In the genomic region with DNA sequence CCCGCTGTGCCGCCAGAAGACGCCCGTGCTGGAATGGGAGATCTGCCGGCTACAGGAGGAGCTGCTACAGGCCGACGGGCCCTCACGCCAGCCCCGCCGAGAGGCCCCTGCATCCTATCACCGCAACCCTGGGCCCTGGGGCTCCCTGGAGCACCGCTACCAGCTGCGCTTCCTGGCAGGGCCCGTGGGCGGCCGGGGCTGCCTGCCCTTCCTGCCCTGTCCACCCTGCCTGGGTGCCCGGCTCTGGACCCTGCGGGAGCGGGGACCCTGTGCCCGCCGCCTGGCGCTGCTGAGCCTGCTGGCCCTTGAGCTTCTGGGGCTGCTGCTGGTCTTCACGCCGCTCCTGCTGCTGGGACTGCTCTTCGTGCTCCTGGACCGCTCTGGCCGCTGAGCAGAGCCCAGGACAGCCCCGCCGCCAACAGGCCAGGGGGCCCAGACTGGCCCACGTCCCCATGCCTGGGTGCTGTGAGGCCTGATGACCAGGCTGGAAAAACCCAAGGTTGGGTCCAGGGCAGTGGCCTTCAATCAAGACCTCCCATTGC, we compare ENCODE assay signal across 17 cellular contexts. TPM values are rescaled to one million over a fixed set of nuclear protein-coding genes. Genes with fewer than 3 reads are reported as not detected.
DNase-seq lines count a peak whose midpoint lies in the region; ATAC-seq, FAIRE-seq and TF ChIP-seq lines count a peak whose summit lies in the region.
"Had no signal": no experiment of that assay in that cellular context is flagged by ENCODE, and none has a peak within 500 bp of the region (broad histone marks: within the 10 kb centered on the region; RNA-seq: fewer than 3 reads in every experiment).

No MANE protein-coding gene starts in this region.

- H3K4me3 ChIP-seq in HepG2 (replicated peaks in 1 of 3; ENCODE audit: insufficient read depth in 1 of 3, low read depth in 2 of 3, low read length in 3 of 3) = peak overlapping the region; percentile 68 to 83 (median 77)
- no peak overlapping the region for H3K4me3 ChIP-seq in right lobe of liver
- no peak overlapping the region for H3K4me3 ChIP-seq in lung

- TF ChIP-seq POLR2A in HepG2 (IDR thresholded peaks at IDR 0.05; ENCODE audit: insufficient read depth in 1 of 2, low read depth in 2 of 2, low read length in 2 of 2) (no peak), right lobe of liver (IDR thresholded peaks at IDR 0.05) (no peak)

- no peak for FAIRE-seq in HepG2 (lab: Jason Lieb, UNC)
- FAIRE-seq: HTR-8/SVneo had no signal

- no peak for TF ChIP-seq EP300 in HepG2 (IDR thresholded peaks at IDR 0.05; ENCODE audit: low read depth in 2 of 2, low read length in 2 of 2)
- TF ChIP-seq EP300 in HepG2 (CRISPR knock-in tag; IDR thresholded peaks at IDR 0.05; ENCODE audit: borderline replicate concordance) = no peak

- POLR2A ChIA-PET in HepG2 (lab: Yijun Ruan, JAX) = interaction anchor here (1.0 to 13.4 kb wide), 12 partner anchors 8 to 137 kb away, joined by 3 to 225 read pairs (median 8); a partner anchor contains a TSS

- CTCF ChIA-PET in HepG2 (lab: Yijun Ruan, JAX; ENCODE audit: low intra/inter-chr PET ratio, low total read pairs) = no interaction called here

- peak overlapping the region; percentile 90 for H3K4me2 ChIP-seq in HepG2 (ENCODE audit: low read depth, low read length)

- H2AFZ ChIP-seq in HepG2 (ENCODE audit: low read length) = no peak overlapping the region

- DNase-seq in HepG2 (ENCODE audit: low spot score) (no peak), right lobe of liver (no peak), lung (ENCODE audit: low spot score) (no peak), NCI-H1436 (lab: John Stamatoyannopoulos, UW) (no peak)
- no peak for DNase-seq in activated T-cell treated with anti-CD3 and anti-CD28 coated beads, Interleukin-2, amount 50 U/mL, for 1 hour
- DNase-seq: activated CD8-positive, alpha-beta memory T cell treated with anti-CD3 and anti-CD28 coated beads, Interleukin-2, amount 10 ng/mL, durations not matched to agents 7 days and 5 days; activated naive CD4-positive, alpha-beta T cell treated with anti-CD3 and anti-CD28 coated beads, Interleukin-2, amount 50 U/mL, for 16 hours; central memory CD4-positive, alpha-beta T cell; DMS79 treated with DMSO at 0.1 percent for 48 hours; SK-N-SH had no signal

- TF ChIP-seq RAD21 in HepG2 (CRISPR knock-in tag; IDR thresholded peaks at IDR 0.05) = no peak

- peak overlapping the region; percentile 77 for H3K9ac ChIP-seq in HepG2 (ENCODE audit: insufficient read depth, low read depth, low read length)
- H3K9ac ChIP-seq: SK-N-SH had no signal

- H3K27ac ChIP-seq in HepG2 (ENCODE audit: extremely low read length, insufficient read depth, low read length) = peak overlapping the region; percentile 84
- H3K27ac ChIP-seq in right lobe of liver = no peak overlapping the region
- peak overlapping the region; percentile 72 to 73 for H3K27ac ChIP-seq in lung (ENCODE audit: low read depth in 1 of 2, low read length in 1 of 2)
- H3K27ac ChIP-seq: esophagus muscularis mucosa had no signal

- H3K9me3 ChIP-seq in HepG2 (ENCODE audit: low read length) (no peaks in the 10 kb centered on the region), right lobe of liver (no peaks in the 10 kb centered on the region), lung (ENCODE audit: control insufficient read depth in 2 of 2, insufficient read depth in 1 of 2, low read length in 1 of 2) (no peaks in the 10 kb centered on the region)
- H3K9me3 ChIP-seq: esophagus muscularis mucosa, SK-N-SH had no signal

- intact Hi-C loops in HepG2 (cut with micrococcal nuclease; ENCODE audit: unreplicated experiment) = no loop called here
- intact Hi-C loops in right lobe of liver (cut with DNase I) = no loop called here

- 47% methylated on average over 3 of the region's 30 CpGs for WGBS in HepG2 (ENCODE audit: low lambda C conversion rate)
- WGBS in right lobe of liver (ENCODE audit: insufficient coverage, low coverage, low lambda C conversion rate, missing lambda C conversion rate) = no CpG with 5 or more reads among the region's 30 CpGs
- 91 to 93% methylated on average over 30 of the region's 30 CpGs for WGBS in lung, 2 donors

- H3K27me3 ChIP-seq in HepG2 (ENCODE audit: control insufficient read depth in 1 of 2, insufficient read depth in 2 of 2, low read length in 2 of 2) = no peaks in the 10 kb centered on the region; a peak in 1 of 5 replicates
- no peaks in the 10 kb centered on the region for H3K27me3 ChIP-seq in right lobe of liver
- H3K27me3 ChIP-seq in lung (ENCODE audit: control insufficient read depth, insufficient read depth) = no peaks in the 10 kb centered on the region
- H3K27me3 ChIP-seq: esophagus muscularis mucosa had no signal

- no TSS peak for BruUV-seq in HepG2 (replicated peaks; lab: Mats Ljungman, UMichigan)

- no peak for TF ChIP-seq CTCF in HepG2 (CRISPR knock-in tag; IDR thresholded peaks at IDR 0.05)
- no peak for TF ChIP-seq CTCF in right lobe of liver (IDR thresholded peaks at IDR 0.05)
- no peak for TF ChIP-seq CTCF in lung (IDR thresholded peaks at IDR 0.05; ENCODE audit: control extremely low read depth, extremely low read depth)

- H3K36me3 ChIP-seq in HepG2 (replicated peaks in 1 of 2; ENCODE audit: control insufficient read depth in 1 of 2, insufficient read depth in 2 of 2, low read length in 2 of 2) (no peaks in the 10 kb centered on the region), right lobe of liver (no peaks in the 10 kb centered on the region), lung (ENCODE audit: control insufficient read depth in 2 of 2, insufficient read depth in 2 of 2, low read length in 2 of 2) (peaks cover 0 to 25% of the 10 kb centered on the region in 2 donors)

- in situ Hi-C loops in HepG2 (cut with HindIII; ENCODE audit: extremely low pct_ligation_motif_present, low pct_unique_long_range_greater_than_20kb) = no loop called here

- ATAC-seq in HepG2 (peak; percentile 5), right lobe of liver (no peak), lung (ENCODE audit: insufficient read depth, low FRiP score) (no peak), GM21390 (IDR thresholded peaks at IDR 0.05; ENCODE audit: unreplicated experiment) (no peak)
- ATAC-seq: activated CD8-positive, alpha-beta memory T cell treated with anti-CD3 and anti-CD28 coated beads, Interleukin-2, amount 10 ng/mL, durations not matched to agents 7 days and 5 days; WTC11 had no signal

- H3K4me1 ChIP-seq in HepG2 (ENCODE audit: insufficient read depth, low read length) = peaks cover 34% of the 10 kb centered on the region
- peaks cover 0 to 11% (median 2%) of the 10 kb centered on the region in 4 donors for H3K4me1 ChIP-seq in right lobe of liver
- peaks cover 0 to 19% of the 10 kb centered on the region in 2 donors for H3K4me1 ChIP-seq in lung (ENCODE audit: control insufficient read depth in 2 of 2, insufficient read depth in 2 of 2, low read length in 2 of 2)

- H3K79me2 ChIP-seq in HepG2 (ENCODE audit: insufficient read depth, low read length) = peaks cover 3% of the 10 kb centered on the region

- H4K20me1 ChIP-seq in HepG2 (ENCODE audit: insufficient read depth, low read length) = peaks cover 4% of the 10 kb centered on the region; the same call in 1 of the 2 replicates

RNA-seq across cellular contexts. Expression of a gene that starts 3.8 kb away (rescaled TPM):
- total RNA-seq in HepG2 (2016; rRNA removed; fragmentation: Illumina TruSeq; extraction: Trizol) (1.8 and 2.1 TPM in 2 replicates), right lobe of liver (10 to 100 TPM in 1 of 6 experiments, 1 to 10 TPM in 5; 3.5 to 12.2 (median 4.5) TPM), lung (1 to 10 TPM; 1.7 to 7.5 TPM)
- total RNA-seq in HepG2 (2016; cell fraction: cytosol; rRNA removed; fragmentation: Illumina TruSeq; extraction: Trizol; ENCODE audit: low read depth) = 1.2 and 1.4 TPM in 2 replicates
- 1.2 and 2.1 TPM in 2 replicates for total RNA-seq in HepG2 (2016; cell fraction: insoluble cytoplasmic fraction; rRNA removed; fragmentation: Illumina TruSeq; extraction: Trizol)
- total RNA-seq in HepG2 (2016; cell fraction: membrane; rRNA removed; fragmentation: Illumina TruSeq; extraction: Trizol) = 3.7 and 4.2 TPM in 2 replicates
- 0.99 and 1.3 TPM in 2 replicates for total RNA-seq in HepG2 (2016; cell fraction: nucleus; rRNA removed; fragmentation: Illumina TruSeq; extraction: Trizol)
- polyA plus RNA-seq in HepG2 (2011; rRNA removed) (1.6 and 2.0 TPM in 2 replicates), lung (10 to 100 TPM in 1 of 2 donors, 1 to 10 TPM in 1; 3.1 to 12.0 TPM)
- polyA plus RNA-seq in HepG2 (2011; cell fraction: cytosol; rRNA removed) = 0.99 and 1.4 TPM in 2 replicates
- 14.1 and 17.8 TPM in 2 replicates for polyA plus RNA-seq in HepG2 (2011; cell fraction: nucleus; rRNA removed)
- 9.0 and 16.1 TPM in 2 replicates for polyA plus RNA-seq in HepG2 (2012)
- 28.1 and 30.5 TPM in 2 replicates for polyA plus RNA-seq in HepG2 (2016; cell fraction: cytosol; fragmentation: Illumina TruSeq; extraction: Trizol; ENCODE audit: low read depth)
- 15.2 and 22.0 TPM in 2 replicates for polyA plus RNA-seq in HepG2 (2016; cell fraction: insoluble cytoplasmic fraction; fragmentation: Illumina TruSeq; extraction: Trizol; ENCODE audit: low read depth)
- polyA plus RNA-seq in HepG2 (2016; cell fraction: membrane; fragmentation: Illumina TruSeq; extraction: Trizol; ENCODE audit: low read depth) = 36.0 and 38.6 TPM in 2 replicates
- polyA plus RNA-seq in HepG2 (2016; cell fraction: nucleus; fragmentation: Illumina TruSeq; extraction: Trizol; ENCODE audit: insufficient read depth, low read depth) = 23.4 and 23.9 TPM in 2 replicates
- polyA minus RNA-seq in HepG2 (2011; rRNA and poly(A)+ RNA removed; ENCODE audit: low replicate concordance) = 4.1 TPM in 1 of 2 replicates, not detected in the other
- polyA minus RNA-seq in HepG2 (2011; cell fraction: cytosol; rRNA and poly(A)+ RNA removed) = 3.5 and 4.5 TPM in 2 replicates
- polyA minus RNA-seq in HepG2 (2011; cell fraction: nucleus; rRNA and poly(A)+ RNA removed) = 0.62 and 0.77 TPM in 2 replicates
- total RNA-seq: lung microvascular endothelial cell had no signal

RNA-seq across cellular contexts. Expression of a gene that starts 6.7 kb away (rescaled TPM):
- 2.1 and 3.4 TPM in 2 replicates for total RNA-seq in HepG2 (2016; rRNA removed; fragmentation: Illumina TruSeq; extraction: Trizol)
- 1.8 and 1.9 TPM in 2 replicates for total RNA-seq in HepG2 (2016; cell fraction: cytosol; rRNA removed; fragmentation: Illumina TruSeq; extraction: Trizol; ENCODE audit: low read depth)
- 2.7 and 3.3 TPM in 2 replicates for total RNA-seq in HepG2 (2016; cell fraction: insoluble cytoplasmic fraction; rRNA removed; fragmentation: Illumina TruSeq; extraction: Trizol)
- 1.3 and 1.4 TPM in 2 replicates for total RNA-seq in HepG2 (2016; cell fraction: membrane; rRNA removed; fragmentation: Illumina TruSeq; extraction: Trizol)
- 1.1 and 1.2 TPM in 2 replicates for total RNA-seq in HepG2 (2016; cell fraction: nucleus; rRNA removed; fragmentation: Illumina TruSeq; extraction: Trizol)
- 1.5 and 1.7 TPM in 2 replicates for polyA plus RNA-seq in HepG2 (2011; rRNA removed)
- polyA plus RNA-seq in HepG2 (2011; cell fraction: cytosol; rRNA removed) = 0.82 and 1.8 TPM in 2 replicates
- polyA plus RNA-seq in HepG2 (2011; cell fraction: nucleus; rRNA removed) = 0.95 and 1.2 TPM in 2 replicates
- 0.80 and 1.1 TPM in 2 replicates for polyA plus RNA-seq in HepG2 (2012)
- 1.2 and 1.3 TPM in 2 replicates for polyA plus RNA-seq in HepG2 (2016; cell fraction: cytosol; fragmentation: Illumina TruSeq; extraction: Trizol; ENCODE audit: low read depth)
- polyA plus RNA-seq in HepG2 (2016; cell fraction: insoluble cytoplasmic fraction; fragmentation: Illumina TruSeq; extraction: Trizol; ENCODE audit: low read depth) = 3.0 and 3.6 TPM in 2 replicates
- 1.1 and 1.3 TPM in 2 replicates for polyA plus RNA-seq in HepG2 (2016; cell fraction: membrane; fragmentation: Illumina TruSeq; extraction: Trizol; ENCODE audit: low read depth)
- polyA plus RNA-seq in HepG2 (2016; cell fraction: nucleus; fragmentation: Illumina TruSeq; extraction: Trizol; ENCODE audit: insufficient read depth, low read depth) = 1.2 and 2.1 TPM in 2 replicates
- 2.1 and 2.5 TPM in 2 replicates for polyA minus RNA-seq in HepG2 (2011; rRNA and poly(A)+ RNA removed; ENCODE audit: low replicate concordance)
- 0.49 and 0.97 TPM in 2 replicates for polyA minus RNA-seq in HepG2 (2011; cell fraction: cytosol; rRNA and poly(A)+ RNA removed)
- 0.52 and 0.87 TPM in 2 replicates for polyA minus RNA-seq in HepG2 (2011; cell fraction: nucleus; rRNA and poly(A)+ RNA removed)
- 1 to 10 TPM in 1 of 6 experiments, under 1 TPM in 4, not detected in 1; 0.20 to 1.2 (median 0.31) TPM for total RNA-seq in right lobe of liver
- total RNA-seq in lung = under 1 TPM in 1 of 2 donors, not detected in 1; 0.92 TPM
- 1 to 10 TPM in 1 of 2 donors, under 1 TPM in 1; 0.70 to 2.7 TPM for polyA plus RNA-seq in lung

RNA-seq across cellular contexts. Expression of a gene that starts 9.0 kb away (rescaled TPM):
- total RNA-seq in HepG2 (2016; rRNA removed; fragmentation: Illumina TruSeq; extraction: Trizol) = 0.09 and 0.10 TPM in 2 replicates
- total RNA-seq in HepG2 (2016; cell fraction: cytosol; rRNA removed; fragmentation: Illumina TruSeq; extraction: Trizol; ENCODE audit: low read depth) = not detected in 2 replicates
- not detected in 2 replicates for total RNA-seq in HepG2 (2016; cell fraction: insoluble cytoplasmic fraction; rRNA removed; fragmentation: Illumina TruSeq; extraction: Trizol)
- 0.12 TPM in 1 of 2 replicates, not detected in the other for total RNA-seq in HepG2 (2016; cell fraction: membrane; rRNA removed; fragmentation: Illumina TruSeq; extraction: Trizol)
- not detected in 2 replicates for total RNA-seq in HepG2 (2016; cell fraction: nucleus; rRNA removed; fragmentation: Illumina TruSeq; extraction: Trizol)
- polyA plus RNA-seq in HepG2 (2011; rRNA removed) = not detected in 2 replicates
- polyA plus RNA-seq in HepG2 (2011; cell fraction: cytosol; rRNA removed) = 0.03 and 0.04 TPM in 2 replicates
- polyA plus RNA-seq in HepG2 (2011; cell fraction: nucleus; rRNA removed) = 0.07 and 0.11 TPM in 2 replicates
- polyA plus RNA-seq in HepG2 (2012) = 0.33 and 0.51 TPM in 2 replicates
- polyA plus RNA-seq in HepG2 (2016; cell fraction: cytosol; fragmentation: Illumina TruSeq; extraction: Trizol; ENCODE audit: low read depth) = not detected in 2 replicates
- 0.25 TPM in 1 of 2 replicates, not detected in the other for polyA plus RNA-seq in HepG2 (2016; cell fraction: insoluble cytoplasmic fraction; fragmentation: Illumina TruSeq; extraction: Trizol; ENCODE audit: low read depth)
- not detected in 2 replicates for polyA plus RNA-seq in HepG2 (2016; cell fraction: membrane; fragmentation: Illumina TruSeq; extraction: Trizol; ENCODE audit: low read depth)
- 0.25 TPM in 1 of 2 replicates, not detected in the other for polyA plus RNA-seq in HepG2 (2016; cell fraction: nucleus; fragmentation: Illumina TruSeq; extraction: Trizol; ENCODE audit: insufficient read depth, low read depth)
- 0.10 and 0.44 TPM in 2 replicates for polyA minus RNA-seq in HepG2 (2011; rRNA and poly(A)+ RNA removed; ENCODE audit: low replicate concordance)
- polyA minus RNA-seq in HepG2 (2011; cell fraction: cytosol; rRNA and poly(A)+ RNA removed) = not detected in 2 replicates
- 0.26 TPM in 1 of 2 replicates, not detected in the other for polyA minus RNA-seq in HepG2 (2011; cell fraction: nucleus; rRNA and poly(A)+ RNA removed)
- not detected for total RNA-seq in right lobe of liver
- total RNA-seq in lung = 1 to 10 TPM in 1 of 2 donors, under 1 TPM in 1; 0.52 to 1.1 TPM
- polyA plus RNA-seq in lung = 1 to 10 TPM in 1 of 2 donors, under 1 TPM in 1; 0.24 to 1.1 TPM
- total RNA-seq: activated CD8-positive, alpha-beta memory T cell treated with anti-CD3 and anti-CD28 coated beads, Interleukin-2, amount 10 ng/mL, durations not matched to agents 7 days and 5 days; esophagus muscularis mucosa; lung microvascular endothelial cell had no signal

RNA-seq across cellular contexts. Expression of a gene that starts 12.4 kb away (rescaled TPM):
- total RNA-seq in HepG2 (2016; rRNA removed; fragmentation: Illumina TruSeq; extraction: Trizol) (0.38 and 1.0 TPM in 2 replicates), right lobe of liver (not detected), lung (under 1 TPM in 1 of 2 donors, not detected in 1; 0.65 TPM)
- 0.97 and 1.3 TPM in 2 replicates for total RNA-seq in HepG2 (2016; cell fraction: cytosol; rRNA removed; fragmentation: Illumina TruSeq; extraction: Trizol; ENCODE audit: low read depth)
- total RNA-seq in HepG2 (2016; cell fraction: insoluble cytoplasmic fraction; rRNA removed; fragmentation: Illumina TruSeq; extraction: Trizol) = 0.51 and 0.97 TPM in 2 replicates
- 0.74 and 0.76 TPM in 2 replicates for total RNA-seq in HepG2 (2016; cell fraction: membrane; rRNA removed; fragmentation: Illumina TruSeq; extraction: Trizol)
- 0.60 and 0.81 TPM in 2 replicates for total RNA-seq in HepG2 (2016; cell fraction: nucleus; rRNA removed; fragmentation: Illumina TruSeq; extraction: Trizol)
- polyA plus RNA-seq in HepG2 (2011; rRNA removed) (0.07 and 0.20 TPM in 2 replicates), lung (under 1 TPM; 0.03 to 0.12 TPM)
- 0.09 and 0.16 TPM in 2 replicates for polyA plus RNA-seq in HepG2 (2011; cell fraction: cytosol; rRNA removed)
- polyA plus RNA-seq in HepG2 (2011; cell fraction: nucleus; rRNA removed) = 0.33 and 0.50 TPM in 2 replicates
- 0.21 and 0.60 TPM in 2 replicates for polyA plus RNA-seq in HepG2 (2012)
- 0.59 and 0.93 TPM in 2 replicates for polyA plus RNA-seq in HepG2 (2016; cell fraction: cytosol; fragmentation: Illumina TruSeq; extraction: Trizol; ENCODE audit: low read depth)
- 0.58 and 0.62 TPM in 2 replicates for polyA plus RNA-seq in HepG2 (2016; cell fraction: insoluble cytoplasmic fraction; fragmentation: Illumina TruSeq; extraction: Trizol; ENCODE audit: low read depth)
- polyA plus RNA-seq in HepG2 (2016; cell fraction: membrane; fragmentation: Illumina TruSeq; extraction: Trizol; ENCODE audit: low read depth) = 0.52 and 0.70 TPM in 2 replicates
- 1.2 and 1.8 TPM in 2 replicates for polyA plus RNA-seq in HepG2 (2016; cell fraction: nucleus; fragmentation: Illumina TruSeq; extraction: Trizol; ENCODE audit: insufficient read depth, low read depth)
- 0.12 and 0.20 TPM in 2 replicates for polyA minus RNA-seq in HepG2 (2011; rRNA and poly(A)+ RNA removed; ENCODE audit: low replicate concordance)
- polyA minus RNA-seq in HepG2 (2011; cell fraction: cytosol; rRNA and poly(A)+ RNA removed) = not detected in 2 replicates
- not detected in 2 replicates for polyA minus RNA-seq in HepG2 (2011; cell fraction: nucleus; rRNA and poly(A)+ RNA removed)
- total RNA-seq: activated CD8-positive, alpha-beta memory T cell treated with anti-CD3 and anti-CD28 coated beads, Interleukin-2, amount 10 ng/mL, durations not matched to agents 7 days and 5 days; esophagus muscularis mucosa; lung microvascular endothelial cell; omental fat pad; ureter had no signal
- polyA plus RNA-seq: SK-N-SH had no signal

RNA-seq across cellular contexts. Expression of a gene that starts 12.8 kb away (rescaled TPM):
- total RNA-seq in HepG2 (2016; rRNA removed; fragmentation: Illumina TruSeq; extraction: Trizol) (4.9 and 8.7 TPM in 2 replicates), right lobe of liver (1 to 10 TPM; 4.7 to 9.6 (median 7.4) TPM), lung (10 to 100 TPM in 1 of 2 donors, 1 to 10 TPM in 1; 4.5 to 22.0 TPM)
- total RNA-seq in HepG2 (2016; cell fraction: cytosol; rRNA removed; fragmentation: Illumina TruSeq; extraction: Trizol; ENCODE audit: low read depth) = 2.1 and 2.9 TPM in 2 replicates
- 4.4 and 9.2 TPM in 2 replicates for total RNA-seq in HepG2 (2016; cell fraction: insoluble cytoplasmic fraction; rRNA removed; fragmentation: Illumina TruSeq; extraction: Trizol)
- 2.6 and 3.0 TPM in 2 replicates for total RNA-seq in HepG2 (2016; cell fraction: membrane; rRNA removed; fragmentation: Illumina TruSeq; extraction: Trizol)
- 7.6 and 9.3 TPM in 2 replicates for total RNA-seq in HepG2 (2016; cell fraction: nucleus; rRNA removed; fragmentation: Illumina TruSeq; extraction: Trizol)
- polyA plus RNA-seq in HepG2 (2011; rRNA removed) (3.6 and 4.2 TPM in 2 replicates), lung (10 to 100 TPM; 11.8 to 12.2 TPM)
- polyA plus RNA-seq in HepG2 (2011; cell fraction: cytosol; rRNA removed) = 1.4 and 2.3 TPM in 2 replicates
- polyA plus RNA-seq in HepG2 (2011; cell fraction: nucleus; rRNA removed) = 31.8 and 46.8 TPM in 2 replicates
- polyA plus RNA-seq in HepG2 (2012) = 4.0 and 5.5 TPM in 2 replicates
- 0.87 and 1.3 TPM in 2 replicates for polyA plus RNA-seq in HepG2 (2016; cell fraction: cytosol; fragmentation: Illumina TruSeq; extraction: Trizol; ENCODE audit: low read depth)
- 4.5 and 6.6 TPM in 2 replicates for polyA plus RNA-seq in HepG2 (2016; cell fraction: insoluble cytoplasmic fraction; fragmentation: Illumina TruSeq; extraction: Trizol; ENCODE audit: low read depth)
- polyA plus RNA-seq in HepG2 (2016; cell fraction: membrane; fragmentation: Illumina TruSeq; extraction: Trizol; ENCODE audit: low read depth) = 1.6 and 1.8 TPM in 2 replicates
- 29.3 and 34.2 TPM in 2 replicates for polyA plus RNA-seq in HepG2 (2016; cell fraction: nucleus; fragmentation: Illumina TruSeq; extraction: Trizol; ENCODE audit: insufficient read depth, low read depth)
- polyA minus RNA-seq in HepG2 (2011; rRNA and poly(A)+ RNA removed; ENCODE audit: low replicate concordance) = 5.2 and 15.0 TPM in 2 replicates
- polyA minus RNA-seq in HepG2 (2011; cell fraction: cytosol; rRNA and poly(A)+ RNA removed) = 2.1 and 2.4 TPM in 2 replicates
- polyA minus RNA-seq in HepG2 (2011; cell fraction: nucleus; rRNA and poly(A)+ RNA removed) = 3.4 and 4.5 TPM in 2 replicates

Comparison
In these comparisons a context has a peak if more than half of its experiments do, and no peak if none do; other contexts are left out.
1. H3K27ac ChIP-seq: peak in HepG2 (single experiment) and lung (2 of 2); none in right lobe of liver (0 of 3).
2. H3K4me3 ChIP-seq: peak in HepG2 (3 of 3); none in right lobe of liver (0 of 3) and lung (single experiment).